16 cellular contexts compared by ENCODE assay signal in the genomic region with DNA sequence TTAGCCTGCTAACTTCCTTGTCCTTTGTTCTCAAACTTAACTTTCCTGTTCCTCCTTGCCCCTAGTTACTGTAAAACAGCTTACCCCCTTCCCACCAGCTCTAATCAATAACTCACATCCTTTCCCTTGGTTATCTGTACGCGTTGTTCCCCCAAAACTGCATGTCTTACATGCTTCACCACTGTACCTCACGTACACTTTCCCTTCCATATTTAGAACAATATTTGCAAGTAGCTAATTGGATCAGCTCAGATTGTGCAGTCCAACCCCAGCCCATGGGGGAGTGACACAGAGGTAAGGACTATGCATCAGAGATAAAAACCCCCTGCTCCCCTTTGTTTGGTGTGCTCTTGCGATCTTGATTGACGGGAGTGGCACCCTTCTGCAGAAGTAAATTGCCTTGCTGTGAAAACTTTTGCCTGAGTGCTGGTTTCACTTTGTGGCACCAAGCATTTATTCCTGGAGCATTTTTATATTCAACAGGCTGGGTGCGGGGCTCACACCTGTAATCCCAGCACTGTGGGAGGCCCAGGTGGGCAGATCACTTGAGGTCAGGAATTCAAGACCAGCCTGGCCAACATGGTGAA. TPM values are rescaled to one million over a fixed set of nuclear protein-coding genes. Genes with fewer than 3 reads are reported as not detected.
A peak's percentile ranks its signal among the peaks of the same experiment; 100 is the strongest.
DNase-seq lines count a peak whose midpoint lies in the region; ATAC-seq, FAIRE-seq and TF ChIP-seq lines count a peak whose summit lies in the region.
"Had no signal": no experiment of that assay in that cellular context is flagged by ENCODE, and none has a peak within 500 bp of the region (broad histone marks: within the 10 kb centered on the region; RNA-seq: fewer than 3 reads in every experiment).

No MANE protein-coding gene starts in this region.

- peaks cover 3 to 8% of the 10 kb centered on the region in 2 experiments; a peak in 2 of 4 replicates for H3K4me1 ChIP-seq in HCT116 (ENCODE audit: control insufficient read depth in 1 of 2, insufficient read depth in 2 of 2, low read length in 2 of 2)
- no peaks in the 10 kb centered on the region for H3K4me1 ChIP-seq in GM12878 (ENCODE audit: control insufficient read depth, insufficient read depth, low read length)
- H3K4me1 ChIP-seq in osteoblast (ENCODE audit: insufficient read depth, low read length): no peaks in the 10 kb centered on the region

- intact Hi-C loops in HCT116 (cut with micrococcal nuclease) (no loop called here), GM12878 (cut with micrococcal nuclease; ENCODE audit: unreplicated experiment) (loop anchor here (5.0 kb wide), 1 partner anchor 47 kb away; a partner anchor contains a TSS)

- H3K4me3 Mint-ChIP-seq in progenitor cell of endocrine pancreas (ENCODE audit: low read depth): no peak overlapping the region
- H3K4me3 Mint-ChIP-seq in activated T-cell treated with anti-CD3 and anti-CD28 coated beads, Interleukin-2, amount 50 U/mL, for 72 hours: no peak overlapping the region
- H3K4me3 Mint-ChIP-seq: CD4-positive, CD25-positive, alpha-beta regulatory T cell had no signal

- no peak for ATAC-seq in HCT116
- ATAC-seq in GM12878: no peak
- no peak for ATAC-seq in activated T-cell treated with anti-CD3 and anti-CD28 coated beads, Interleukin-2, amount 50 U/mL, for 72 hours (replicated peaks in 1 of 2)

- peaks cover 4% of the 10 kb centered on the region for H3K9me3 Mint-ChIP-seq in progenitor cell of endocrine pancreas (ENCODE audit: low read depth)
- H3K9me3 Mint-ChIP-seq in activated T-cell treated with anti-CD3 and anti-CD28 coated beads, Interleukin-2, amount 50 U/mL, for 72 hours: peaks cover 5 to 6% of the 10 kb centered on the region in 2 donors

- H3K9me2 ChIP-seq in HCT116 (ENCODE audit: insufficient read depth): no peaks in the 10 kb centered on the region

- no peaks in the 10 kb centered on the region for H3K27me3 Mint-ChIP-seq in progenitor cell of endocrine pancreas
- peaks cover 5% of the 10 kb centered on the region for H3K27me3 Mint-ChIP-seq in activated T-cell treated with anti-CD3 and anti-CD28 coated beads, Interleukin-2, amount 50 U/mL, for 72 hours (ENCODE audit: low read depth)
- H3K27me3 Mint-ChIP-seq: CD4-positive, CD25-positive, alpha-beta regulatory T cell had no signal

- H3K36me3 Mint-ChIP-seq in progenitor cell of endocrine pancreas (ENCODE audit: insufficient read depth): peaks cover 50% of the 10 kb centered on the region
- H3K36me3 Mint-ChIP-seq in activated T-cell treated with anti-CD3 and anti-CD28 coated beads, Interleukin-2, amount 50 U/mL, for 72 hours (ENCODE audit: insufficient read depth in 2 of 2): peaks cover 8 to 21% of the 10 kb centered on the region in 2 donors

- TF ChIP-seq RAD21 in HCT116 (IDR thresholded peaks at IDR 0.05; ENCODE audit: low read depth) (no peak), GM12878 (IDR thresholded peaks at IDR 0.05; ENCODE audit: insufficient read depth, low read depth, low read length) (no peak)

- H3K9ac ChIP-seq in HCT116 (ENCODE audit: low read length): no peak overlapping the region
- H3K9ac ChIP-seq in GM12878 (ENCODE audit: control insufficient read depth, insufficient read depth, low read length): no peak overlapping the region

- FAIRE-seq in GM12878 (lab: Jason Lieb, UNC): no peak
- FAIRE-seq: H54 had no signal

- peaks cover 4 to 13% of the 10 kb centered on the region in 2 experiments; a peak in 2 of 4 replicates for H3K9me3 ChIP-seq in HCT116 (ENCODE audit: control insufficient read depth in 1 of 2, insufficient read depth in 1 of 2, low read depth in 1 of 2, low read length in 2 of 2)
- peaks cover 10% of the 10 kb centered on the region for H3K9me3 ChIP-seq in GM12878 (replicated peaks; ENCODE audit: control insufficient read depth, insufficient read depth, low read length)
- peaks cover 8% of the 10 kb centered on the region for H3K9me3 ChIP-seq in osteoblast (ENCODE audit: low read depth, low read length)

- H3K27me3 ChIP-seq in HCT116 (ENCODE audit: insufficient read depth, low read length): no peaks in the 10 kb centered on the region
- no peaks in the 10 kb centered on the region for H3K27me3 ChIP-seq in GM12878 (replicated peaks in 1 of 2; ENCODE audit: control insufficient read depth in 2 of 2, insufficient read depth in 2 of 2, low read length in 1 of 2)
- H3K27me3 ChIP-seq in osteoblast (ENCODE audit: insufficient read depth, low read length): no peaks in the 10 kb centered on the region

- POLR2A ChIA-PET in HCT116 (lab: Charles Lee): no interaction called here
- POLR2A ChIA-PET in GM12878 (lab: Charles Lee): no interaction called here

- H3K36me3 ChIP-seq in HCT116 (ENCODE audit: control insufficient read depth in 1 of 2, insufficient read depth in 2 of 2, low read length in 2 of 2) (no peaks in the 10 kb centered on the region), GM12878 (ENCODE audit: control insufficient read depth in 2 of 2, insufficient read depth in 2 of 2, low read length in 1 of 2) (peaks cover 3 to 34% of the 10 kb centered on the region in 2 experiments), osteoblast (ENCODE audit: insufficient read depth, low read length) (peaks cover 7% of the 10 kb centered on the region)

- no peaks in the 10 kb centered on the region for H3K4me1 Mint-ChIP-seq in progenitor cell of endocrine pancreas (ENCODE audit: low read depth)
- H3K4me1 Mint-ChIP-seq in activated T-cell treated with anti-CD3 and anti-CD28 coated beads, Interleukin-2, amount 50 U/mL, for 72 hours (ENCODE audit: low read depth): no peaks in the 10 kb centered on the region

- DNase-seq in HCT116 (ENCODE audit: low read depth, low spot score) (no peak), GM12878 (ENCODE audit: low read depth, low spot score) (no peak), progenitor cell of endocrine pancreas (ENCODE audit: low spot score, unreplicated experiment) (no peak), osteoblast (ENCODE audit: insufficient read length, low spot score, missing footprints) (no peak)
- DNase-seq in activated T-cell treated with anti-CD3 and anti-CD28 coated beads, Interleukin-2, amount 50 U/mL, for 72 hours: no peak
- DNase-seq: ACHN; Caco-2; CD4-positive, CD25-positive, alpha-beta regulatory T cell; DMS53; NCI-H1417; NCI-H187 treated with DMSO at 0.1 percent for 48 hours; NCI-H446 treated with DMSO at 0.1 percent for 48 hours; NCI-H748 treated with DMSO at 0.1 percent for 48 hours; OCI-M1; RPMI8226 had no signal

- H3K4me2 ChIP-seq in HCT116 (ENCODE audit: low read length) (no peak overlapping the region), GM12878 (ENCODE audit: control insufficient read depth, insufficient read depth) (no peak overlapping the region), osteoblast (ENCODE audit: insufficient read depth, low read length) (no peak overlapping the region)

- H4K20me1 ChIP-seq in HCT116 (ENCODE audit: insufficient read depth): no peaks in the 10 kb centered on the region
- no peaks in the 10 kb centered on the region for H4K20me1 ChIP-seq in GM12878 (ENCODE audit: control insufficient read depth, insufficient read depth)
- H4K20me1 ChIP-seq in osteoblast (ENCODE audit: insufficient read depth, low read length): no peaks in the 10 kb centered on the region

- SMC1A ChIA-PET in GM12878 (lab: Charles Lee; ENCODE audit: uncharacterized antibody, unreplicated experiment): no interaction called here

- no peak overlapping the region for H3K4me3 ChIP-seq in HCT116 (replicated peaks in 1 of 2; ENCODE audit: low read depth in 1 of 2, low read length in 2 of 2)
- no peak overlapping the region for H3K4me3 ChIP-seq in GM12878
- H3K4me3 ChIP-seq in osteoblast (ENCODE audit: insufficient read depth, low read length): no peak overlapping the region

- H3K79me2 ChIP-seq in HCT116 (ENCODE audit: insufficient read depth, low read length) (no peaks in the 10 kb centered on the region), GM12878 (ENCODE audit: control insufficient read depth, insufficient read depth, low read length) (no peaks in the 10 kb centered on the region; the same call in 1 of the 2 replicates), osteoblast (ENCODE audit: insufficient read depth, low read length) (no peaks in the 10 kb centered on the region)

- no peak for TF ChIP-seq CTCF in HCT116 (IDR thresholded peaks at IDR 0.05 in 2 of 3, conservative IDR thresholded peaks at IDR 0.05 in 1 of 3; ENCODE audit: borderline replicate concordance in 1 of 3, insufficient read depth in 1 of 3, low read depth in 2 of 3, low read length in 2 of 3)
- TF ChIP-seq CTCF in GM12878 (IDR thresholded peaks at IDR 0.05 in 2 of 3, conservative IDR thresholded peaks at IDR 0.05 in 1 of 3; ENCODE audit: control insufficient read depth in 2 of 3, extremely low read depth in 1 of 3, insufficient read depth in 1 of 3, low read depth in 3 of 3, low read length in 3 of 3): no peak
- TF ChIP-seq CTCF in progenitor cell of endocrine pancreas (IDR thresholded peaks at IDR 0.05; ENCODE audit: unreplicated experiment): no peak
- TF ChIP-seq CTCF in osteoblast (IDR thresholded peaks at IDR 0.05; ENCODE audit: extremely low read depth, low read depth, low read length): no peak

- no peak overlapping the region for H2AFZ ChIP-seq in HCT116 (ENCODE audit: low read depth, low read length, poor library complexity, severe bottlenecking)
- no peak overlapping the region for H2AFZ ChIP-seq in GM12878 (ENCODE audit: control insufficient read depth, low read depth, low read length)
- H2AFZ ChIP-seq in osteoblast (ENCODE audit: low read length): no peak overlapping the region

- WGBS in GM12878 (ENCODE audit: insufficient coverage, insufficient replicate concordance, low lambda C conversion rate, missing lambda C conversion rate): 98% methylated on average over 5 of the region's 6 CpGs

- H3K27ac Mint-ChIP-seq in progenitor cell of endocrine pancreas: peak overlapping the region; percentile 53
- no peak overlapping the region for H3K27ac Mint-ChIP-seq in activated T-cell treated with anti-CD3 and anti-CD28 coated beads, Interleukin-2, amount 50 U/mL, for 72 hours
- H3K27ac Mint-ChIP-seq: CD4-positive, CD25-positive, alpha-beta regulatory T cell had no signal

- BruUV-seq in HCT116 (replicated peaks; lab: Mats Ljungman, UMichigan) (no TSS peak), GM12878 (replicated peaks; lab: Mats Ljungman, UMichigan) (no TSS peak)

- in situ Hi-C loops in GM12878 (cut with MboI): loop anchor here (5.0 kb wide), 1 partner anchor 47 kb away; a partner anchor contains a TSS

- no peak for TF ChIP-seq EP300 in GM12878 (IDR thresholded peaks at IDR 0.05; ENCODE audit: borderline replicate concordance in 1 of 2, control insufficient read depth in 1 of 2, low read depth in 2 of 2, low read length in 2 of 2)

- RAD21 ChIA-PET in HCT116 (lab: Charles Lee; ENCODE audit: low non-redundant PET in 1 of 2, low total read pairs in 2 of 2, uncharacterized antibody in 2 of 2, unreplicated experiment in 2 of 2): no interaction called here
- RAD21 ChIA-PET in GM12878 (lab: Charles Lee; ENCODE audit: unreplicated experiment): no interaction called here

- CTCF ChIA-PET in HCT116 (lab: Charles Lee) (no interaction called here), GM12878 (lab: Yijun Ruan, JAX) (no interaction called here)

- TF ChIP-seq POLR2A in HCT116 (IDR thresholded peaks at IDR 0.05; ENCODE audit: borderline replicate concordance, extremely low read depth, insufficient read depth, insufficient read length) (no peak), GM12878 (IDR thresholded peaks at IDR 0.05; ENCODE audit: low read depth, low read length) (no peak)

- H3K27ac ChIP-seq in HCT116 (ENCODE audit: low read depth, low read length) (no peak overlapping the region), GM12878 (ENCODE audit: control insufficient read depth, insufficient read depth) (no peak overlapping the region), osteoblast (ENCODE audit: low read depth, low read length) (no peak overlapping the region)

RNA-seq across cellular contexts. Expression of a gene that starts 30.9 kb away (rescaled TPM):
- total RNA-seq in HCT116 (2021; ENCODE audit: unreplicated experiment) (1,511 TPM), GM12878 (2014; rRNA removed) (737 and 939 TPM in 2 replicates), GM12878 (2014; rRNA removed; fragmentation: Illumina TruSeq; extraction: Trizol) (183 and 215 TPM in 2 replicates), GM12878 (2021) (1,146 and 1,222 TPM in 2 replicates), progenitor cell of endocrine pancreas (562 and 580 TPM in 2 replicates), osteoblast (123 and 131 TPM in 2 replicates)
- 2,200 and 2,435 TPM in 2 replicates for polyA plus RNA-seq in HCT116 (2012)
- total RNA-seq in GM12878 (2013; cell fraction: nucleolus; rRNA removed): 53.3 and 56.6 TPM in 2 replicates
- polyA plus RNA-seq in GM12878 (2011; ENCODE audit: low read depth): 548 TPM
- polyA plus RNA-seq in GM12878 (2011; rRNA removed) (233 and 593 TPM in 2 replicates), GM12878 (2014; fragmentation: Illumina TruSeq; extraction: Trizol) (5.2 and 37.7 TPM in 2 replicates), GM12878 (2014; fragmentation: Nextera tagmentation; extraction: Ambion mirVana) (100 to 1,000 TPM; 188 to 220 TPM), GM12878 (2014; rRNA removed) (1,025 and 1,355 TPM in 2 replicates), GM12878 (2016; fragmentation: Nextera tagmentation; extraction: Ambion mirVana) (1,000 to 10,000 TPM; 2,816 to 2,972 TPM)
- polyA plus RNA-seq in GM12878 (2011; cell fraction: cytosol; rRNA removed): 608 and 1,158 TPM in 2 replicates
- 459 and 729 TPM in 2 replicates for polyA plus RNA-seq in GM12878 (2011; cell fraction: nucleus; rRNA removed)
- 1,086 and 1,453 TPM in 2 replicates for polyA plus RNA-seq in GM12878 (2012)
- polyA minus RNA-seq in GM12878 (2011; rRNA and poly(A)+ RNA removed): 52.9 and 161 TPM in 2 replicates
- polyA minus RNA-seq in GM12878 (2011; cell fraction: cytosol; rRNA and poly(A)+ RNA removed): 306 and 426 TPM in 2 replicates
- 107 and 133 TPM in 2 replicates for polyA minus RNA-seq in GM12878 (2011; cell fraction: nucleus; rRNA and poly(A)+ RNA removed)
- 100 to 1,000 TPM; 350 to 469 TPM for total RNA-seq in activated T-cell treated with anti-CD3 and anti-CD28 coated beads, Interleukin-2, amount 50 U/mL, for 72 hours

RNA-seq across cellular contexts. Expression of a gene that starts 35.9 kb away (rescaled TPM):
- total RNA-seq in HCT116 (2021; ENCODE audit: unreplicated experiment): 14.3 TPM
- polyA plus RNA-seq in HCT116 (2012): 16.7 and 20.2 TPM in 2 replicates
- not detected in 2 replicates for total RNA-seq in GM12878 (2013; cell fraction: nucleolus; rRNA removed)
- not detected in 2 replicates for total RNA-seq in GM12878 (2014; rRNA removed)
- not detected in 2 replicates for total RNA-seq in GM12878 (2014; rRNA removed; fragmentation: Illumina TruSeq; extraction: Trizol)
- total RNA-seq in GM12878 (2021): 0.21 TPM in 1 of 2 replicates, not detected in the other
- polyA plus RNA-seq in GM12878 (2011; ENCODE audit: low read depth): not detected
- 0.15 TPM in 1 of 2 replicates, not detected in the other for polyA plus RNA-seq in GM12878 (2011; rRNA removed)
- 0.08 and 0.15 TPM in 2 replicates for polyA plus RNA-seq in GM12878 (2011; cell fraction: cytosol; rRNA removed)
- 0.48 and 0.66 TPM in 2 replicates for polyA plus RNA-seq in GM12878 (2011; cell fraction: nucleus; rRNA removed)
- not detected in 2 replicates for polyA plus RNA-seq in GM12878 (2012)
- polyA plus RNA-seq in GM12878 (2014; fragmentation: Illumina TruSeq; extraction: Trizol): not detected in 2 replicates
- polyA plus RNA-seq in GM12878 (2014; fragmentation: Nextera tagmentation; extraction: Ambion mirVana): not detected
- polyA plus RNA-seq in GM12878 (2014; rRNA removed): not detected in 2 replicates
- polyA plus RNA-seq in GM12878 (2016; fragmentation: Nextera tagmentation; extraction: Ambion mirVana): under 1 TPM in 1 of 2 experiments, not detected in 1; 0.29 TPM
- 0.22 TPM in 1 of 2 replicates, not detected in the other for polyA minus RNA-seq in GM12878 (2011; rRNA and poly(A)+ RNA removed)
- polyA minus RNA-seq in GM12878 (2011; cell fraction: cytosol; rRNA and poly(A)+ RNA removed): 1.1 TPM in 1 of 2 replicates, not detected in the other
- not detected in 2 replicates for polyA minus RNA-seq in GM12878 (2011; cell fraction: nucleus; rRNA and poly(A)+ RNA removed)
- total RNA-seq in progenitor cell of endocrine pancreas: 4.8 and 5.4 TPM in 2 replicates
- total RNA-seq in osteoblast: 2.4 and 13.8 TPM in 2 replicates
- under 1 TPM in 1 of 2 donors, not detected in 1; 0.46 TPM for total RNA-seq in activated T-cell treated with anti-CD3 and anti-CD28 coated beads, Interleukin-2, amount 50 U/mL, for 72 hours
- total RNA-seq: CD4-positive, CD25-positive, alpha-beta regulatory T cell had no signal
- polyA plus RNA-seq: CD4-positive, CD25-positive, alpha-beta regulatory T cell had no signal

RNA-seq across cellular contexts. Expression of a gene that starts 41.6 kb away (rescaled TPM):
- 3.4 TPM for total RNA-seq in HCT116 (2021; ENCODE audit: unreplicated experiment)
- polyA plus RNA-seq in HCT116 (2012): 3.1 and 3.8 TPM in 2 replicates
- 0.37 TPM in 1 of 2 replicates, not detected in the other for total RNA-seq in GM12878 (2013; cell fraction: nucleolus; rRNA removed)
- total RNA-seq in GM12878 (2014; rRNA removed): 1.4 and 1.7 TPM in 2 replicates
- total RNA-seq in GM12878 (2014; rRNA removed; fragmentation: Illumina TruSeq; extraction: Trizol): not detected in 2 replicates
- total RNA-seq in GM12878 (2021): not detected in 2 replicates
- 2.6 TPM for polyA plus RNA-seq in GM12878 (2011; ENCODE audit: low read depth)
- polyA plus RNA-seq in GM12878 (2011; rRNA removed): 0.05 TPM in 1 of 2 replicates, not detected in the other
- not detected in 2 replicates for polyA plus RNA-seq in GM12878 (2011; cell fraction: cytosol; rRNA removed)
- 0.12 TPM in 1 of 2 replicates, not detected in the other for polyA plus RNA-seq in GM12878 (2011; cell fraction: nucleus; rRNA removed)
- 4.4 and 5.3 TPM in 2 replicates for polyA plus RNA-seq in GM12878 (2012)
- not detected in 2 replicates for polyA plus RNA-seq in GM12878 (2014; fragmentation: Illumina TruSeq; extraction: Trizol)
- 1 to 10 TPM in 1 of 2 experiments, under 1 TPM in 1; 0.74 to 2.2 TPM for polyA plus RNA-seq in GM12878 (2014; fragmentation: Nextera tagmentation; extraction: Ambion mirVana)
- 0.83 and 2.2 TPM in 2 replicates for polyA plus RNA-seq in GM12878 (2014; rRNA removed)
- polyA plus RNA-seq in GM12878 (2016; fragmentation: Nextera tagmentation; extraction: Ambion mirVana): 1 to 10 TPM; 3.8 to 4.0 TPM
- polyA minus RNA-seq in GM12878 (2011; rRNA and poly(A)+ RNA removed): not detected in 2 replicates
- polyA minus RNA-seq in GM12878 (2011; cell fraction: cytosol; rRNA and poly(A)+ RNA removed): 0.83 TPM in 1 of 2 replicates, not detected in the other
- polyA minus RNA-seq in GM12878 (2011; cell fraction: nucleus; rRNA and poly(A)+ RNA removed): not detected in 2 replicates
- total RNA-seq in progenitor cell of endocrine pancreas: not detected in 2 replicates
- 1.8 TPM in 2 replicates for total RNA-seq in osteoblast
- 1 to 10 TPM in 1 of 2 donors, under 1 TPM in 1; 0.95 to 3.4 TPM for total RNA-seq in activated T-cell treated with anti-CD3 and anti-CD28 coated beads, Interleukin-2, amount 50 U/mL, for 72 hours

RNA-seq across cellular contexts. Expression of a gene that starts 49.1 kb away (rescaled TPM):
- total RNA-seq in HCT116 (2021; ENCODE audit: unreplicated experiment) (217 TPM), GM12878 (2014; rRNA removed) (245 and 263 TPM in 2 replicates), GM12878 (2014; rRNA removed; fragmentation: Illumina TruSeq; extraction: Trizol) (55.1 and 56.5 TPM in 2 replicates), GM12878 (2021) (177 and 181 TPM in 2 replicates), progenitor cell of endocrine pancreas (93.3 and 102 TPM in 2 replicates), osteoblast (80.3 and 83.4 TPM in 2 replicates)
- polyA plus RNA-seq in HCT116 (2012): 228 and 271 TPM in 2 replicates
- 84.6 and 87.5 TPM in 2 replicates for total RNA-seq in GM12878 (2013; cell fraction: nucleolus; rRNA removed)
- 263 TPM for polyA plus RNA-seq in GM12878 (2011; ENCODE audit: low read depth)
- polyA plus RNA-seq in GM12878 (2011; rRNA removed) (262 and 263 TPM in 2 replicates), GM12878 (2014; fragmentation: Illumina TruSeq; extraction: Trizol) (17.6 and 33.0 TPM in 2 replicates), GM12878 (2014; fragmentation: Nextera tagmentation; extraction: Ambion mirVana) (10 to 100 TPM; 25.1 to 70.2 TPM), GM12878 (2014; rRNA removed) (408 and 473 TPM in 2 replicates), GM12878 (2016; fragmentation: Nextera tagmentation; extraction: Ambion mirVana) (100 to 1,000 TPM; 227 to 244 TPM)
- 298 and 443 TPM in 2 replicates for polyA plus RNA-seq in GM12878 (2011; cell fraction: cytosol; rRNA removed)
- 313 and 433 TPM in 2 replicates for polyA plus RNA-seq in GM12878 (2011; cell fraction: nucleus; rRNA removed)
- polyA plus RNA-seq in GM12878 (2012): 191 and 251 TPM in 2 replicates
- polyA minus RNA-seq in GM12878 (2011; rRNA and poly(A)+ RNA removed): 25.2 and 40.2 TPM in 2 replicates
- 29.0 and 39.0 TPM in 2 replicates for polyA minus RNA-seq in GM12878 (2011; cell fraction: cytosol; rRNA and poly(A)+ RNA removed)
- polyA minus RNA-seq in GM12878 (2011; cell fraction: nucleus; rRNA and poly(A)+ RNA removed): 44.0 and 54.3 TPM in 2 replicates
- total RNA-seq in activated T-cell treated with anti-CD3 and anti-CD28 coated beads, Interleukin-2, amount 50 U/mL, for 72 hours: 10 to 100 TPM; 74.6 to 89.4 TPM

RNA-seq across cellular contexts. Expression of a gene that starts 54.8 kb away (rescaled TPM):
- total RNA-seq in HCT116 (2021; ENCODE audit: unreplicated experiment) (5.1 TPM), GM12878 (2014; rRNA removed) (not detected in 2 replicates), GM12878 (2014; rRNA removed; fragmentation: Illumina TruSeq; extraction: Trizol) (not detected in 2 replicates), GM12878 (2021) (not detected in 2 replicates), progenitor cell of endocrine pancreas (0.47 and 0.60 TPM in 2 replicates), osteoblast (0.59 and 1.1 TPM in 2 replicates)
- polyA plus RNA-seq in HCT116 (2012): 3.4 and 4.3 TPM in 2 replicates
- not detected in 2 replicates for total RNA-seq in GM12878 (2013; cell fraction: nucleolus; rRNA removed)
- polyA plus RNA-seq in GM12878 (2011; ENCODE audit: low read depth): not detected
- polyA plus RNA-seq in GM12878 (2011; rRNA removed) (not detected in 2 replicates), GM12878 (2014; fragmentation: Illumina TruSeq; extraction: Trizol) (not detected in 2 replicates), GM12878 (2014; fragmentation: Nextera tagmentation; extraction: Ambion mirVana) (not detected), GM12878 (2014; rRNA removed) (not detected in 2 replicates), GM12878 (2016; fragmentation: Nextera tagmentation; extraction: Ambion mirVana) (not detected)
- not detected in 2 replicates for polyA plus RNA-seq in GM12878 (2011; cell fraction: cytosol; rRNA removed)
- not detected in 2 replicates for polyA plus RNA-seq in GM12878 (2011; cell fraction: nucleus; rRNA removed)
- not detected in 2 replicates for polyA plus RNA-seq in GM12878 (2012)
- not detected in 2 replicates for polyA minus RNA-seq in GM12878 (2011; rRNA and poly(A)+ RNA removed)
- not detected in 2 replicates for polyA minus RNA-seq in GM12878 (2011; cell fraction: cytosol; rRNA and poly(A)+ RNA removed)
- polyA minus RNA-seq in GM12878 (2011; cell fraction: nucleus; rRNA and poly(A)+ RNA removed): not detected in 2 replicates
- not detected for total RNA-seq in activated T-cell treated with anti-CD3 and anti-CD28 coated beads, Interleukin-2, amount 50 U/mL, for 72 hours
- total RNA-seq: CD4-positive, CD25-positive, alpha-beta regulatory T cell had no signal
- polyA plus RNA-seq: CD4-positive, CD25-positive, alpha-beta regulatory T cell had no signal
